Comparison of ENCODE assay signal across 8 cellular contexts in the genomic region with DNA sequence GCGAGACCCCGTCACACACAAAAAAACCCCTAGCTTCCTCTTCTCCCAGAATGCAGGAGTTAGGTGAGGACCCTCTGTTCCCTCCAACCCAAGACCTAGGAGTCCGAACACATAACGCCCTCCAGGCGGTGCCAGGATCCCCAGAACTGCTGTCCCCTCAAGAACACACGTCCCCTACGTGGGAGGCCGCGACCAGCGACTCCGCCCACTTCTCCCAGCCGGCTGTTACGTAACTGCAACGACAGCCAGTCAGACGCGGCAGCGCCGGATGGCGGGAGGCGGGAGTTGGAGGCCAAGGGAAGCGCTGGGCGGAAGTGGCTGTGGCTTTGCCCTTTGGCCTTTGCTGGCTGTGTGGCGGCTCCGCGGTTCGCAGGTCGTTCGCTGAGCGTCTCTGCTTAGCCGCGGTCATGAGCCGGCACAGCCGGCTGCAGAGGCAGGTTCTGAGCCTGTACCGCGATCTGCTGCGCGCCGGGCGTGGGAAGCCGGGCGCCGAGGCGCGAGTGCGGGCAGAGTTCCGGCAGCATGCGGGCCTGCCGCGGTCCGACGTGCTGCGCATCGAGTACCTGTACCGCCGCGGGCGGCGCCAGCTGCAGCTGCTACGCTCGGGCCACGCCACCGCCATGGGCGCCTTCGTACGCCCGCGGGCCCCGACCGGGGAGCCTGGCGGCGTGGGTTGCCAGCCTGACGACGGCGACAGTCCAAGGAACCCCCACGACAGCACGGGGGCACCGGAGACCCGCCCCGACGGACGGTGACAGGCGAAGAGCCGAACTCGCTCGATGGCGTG. TPM values are rescaled to one million over a fixed set of nuclear protein-coding genes. Genes with fewer than 3 reads are reported as not detected.
A peak's percentile ranks its signal among the peaks of the same experiment; 100 is the strongest.
DNase-seq lines count a peak whose midpoint lies in the region; ATAC-seq, FAIRE-seq and TF ChIP-seq lines count a peak whose summit lies in the region.

A gene with protein sequence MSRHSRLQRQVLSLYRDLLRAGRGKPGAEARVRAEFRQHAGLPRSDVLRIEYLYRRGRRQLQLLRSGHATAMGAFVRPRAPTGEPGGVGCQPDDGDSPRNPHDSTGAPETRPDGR (plus strand): TSS at position 321 of the 787 bp plus-strand sequence. CDS start 87 bp downstream, at position 408.

- TF ChIP-seq POLR2A in GM12892 (IDR thresholded peaks at IDR 0.05; ENCODE audit: low read depth, low read length), result peak; percentile 95

- peak within 1 kb of the TSS; percentile 81 for H3K27ac Mint-ChIP-seq in T-helper 17 cell

- H3K4me3 Mint-ChIP-seq in T-helper 17 cell, result peak within 1 kb of the TSS; percentile 97

- peaks cover 25% of the 10 kb centered on the region for H3K4me1 Mint-ChIP-seq in T-helper 17 cell

- ATAC-seq in HG02852 (IDR thresholded peaks at IDR 0.05; ENCODE audit: unreplicated experiment) (peak; percentile 83), T-helper 17 cell (peak; percentile 93), psoas muscle (peak; percentile 94 to 98 (median 97))

- H3K4me1 ChIP-seq in left ventricle myocardium inferior (peaks cover 48% of the 10 kb centered on the region), psoas muscle (peaks cover 26% of the 10 kb centered on the region)

- no peaks in the 10 kb centered on the region for H3K36me3 Mint-ChIP-seq in T-helper 17 cell (ENCODE audit: low read depth)

- H3K27me3 Mint-ChIP-seq in T-helper 17 cell, result no peaks in the 10 kb centered on the region

- FAIRE-seq in GM12892 (lab: Jason Lieb, UNC) (peak; percentile 100), urothelium cell line (lab: Jason Lieb, UNC) (peak; percentile 95)

- H3K36me3 ChIP-seq in left ventricle myocardium inferior (peaks cover 16% of the 10 kb centered on the region), psoas muscle (ENCODE audit: insufficient read depth in 1 of 2, low read depth in 1 of 2) (peaks cover 0 to 22% of the 10 kb centered on the region in 2 donors)

- peak within 1 kb of the TSS; percentile 93 for H3K27ac ChIP-seq in left ventricle myocardium inferior (replicated peaks)
- peak within 1 kb of the TSS; percentile 92 for H3K27ac ChIP-seq in psoas muscle

- DNase-seq in GM12892 (ENCODE audit: insufficient read length) (peak; percentile 96), NCI-H146 treated with DMSO at 0.1 percent for 48 hours (lab: John Stamatoyannopoulos, UW; ENCODE audit: unreplicated experiment) (peak; percentile 95), T-helper 17 cell (peak; percentile 78 to 82 (median 80)), amygdala (lab: John Stamatoyannopoulos, UW) (peak; percentile 32 to 98 (median 92)), left ventricle myocardium inferior (peak; percentile 98), psoas muscle (peak; percentile 98 to 99), urothelium cell line (ENCODE audit: low spot score) (peak; percentile 96)

- H3K27me3 ChIP-seq in left ventricle myocardium inferior (ENCODE audit: low read depth) (no peaks in the 10 kb centered on the region), psoas muscle (ENCODE audit: insufficient read depth in 3 of 3, low read length in 2 of 3) (no peaks in the 10 kb centered on the region)

- H3K9me3 ChIP-seq in T-helper 17 cell (ENCODE audit: control insufficient read depth, low read length, poor library complexity, severe bottlenecking) (no peaks in the 10 kb centered on the region), left ventricle myocardium inferior (replicated peaks) (no peaks in the 10 kb centered on the region), psoas muscle (no peaks in the 10 kb centered on the region)

- H3K4me3 ChIP-seq in left ventricle myocardium inferior (peak within 1 kb of the TSS; percentile 97), psoas muscle (peak within 1 kb of the TSS; percentile 97)

- intact Hi-C loops in left ventricle myocardium inferior (cut with micrococcal nuclease), result no loop called here
- intact Hi-C loops in psoas muscle (cut with DNase I), result loop anchor here in 1 of 2 donors (2.0 to 10.0 kb wide), 2 partner anchors 60 to 120 kb away; a partner anchor contains a TSS

- WGBS in psoas muscle, 3 donors, result 0% methylated on average over 75 to 86 of the region's 86 CpGs

- TF ChIP-seq CTCF in left ventricle myocardium inferior (IDR thresholded peaks at IDR 0.05; ENCODE audit: borderline replicate concordance) (no peak), psoas muscle (IDR thresholded peaks at IDR 0.05) (no peak)

RNA-seq across cellular contexts. Expression of the gene that starts here (rescaled TPM):
- 12.2 TPM for polyA plus RNA-seq in GM12892 (2012; ENCODE audit: missing spikeins)
- total RNA-seq in T-helper 17 cell, result 1 to 10 TPM; 6.2 to 6.9 TPM
- 10.3 TPM for total RNA-seq in left ventricle myocardium inferior
- 10 to 100 TPM in 2 of 4 donors, 1 to 10 TPM in 2; 7.2 to 17.3 (median 12.2) TPM for total RNA-seq in psoas muscle
- 10 to 100 TPM; 12.7 to 33.3 (median 19.7) TPM for polyA plus RNA-seq in psoas muscle

Comparison
In these comparisons a context has a peak if more than half of its experiments do, and no peak if none do; other contexts are left out.
1. Peak in every context shown above with its lines: DNase-seq, ATAC-seq, H3K4me3 ChIP-seq and H3K27ac ChIP-seq.